ENCODE assay signal across 30 cellular contexts in the genomic region with DNA sequence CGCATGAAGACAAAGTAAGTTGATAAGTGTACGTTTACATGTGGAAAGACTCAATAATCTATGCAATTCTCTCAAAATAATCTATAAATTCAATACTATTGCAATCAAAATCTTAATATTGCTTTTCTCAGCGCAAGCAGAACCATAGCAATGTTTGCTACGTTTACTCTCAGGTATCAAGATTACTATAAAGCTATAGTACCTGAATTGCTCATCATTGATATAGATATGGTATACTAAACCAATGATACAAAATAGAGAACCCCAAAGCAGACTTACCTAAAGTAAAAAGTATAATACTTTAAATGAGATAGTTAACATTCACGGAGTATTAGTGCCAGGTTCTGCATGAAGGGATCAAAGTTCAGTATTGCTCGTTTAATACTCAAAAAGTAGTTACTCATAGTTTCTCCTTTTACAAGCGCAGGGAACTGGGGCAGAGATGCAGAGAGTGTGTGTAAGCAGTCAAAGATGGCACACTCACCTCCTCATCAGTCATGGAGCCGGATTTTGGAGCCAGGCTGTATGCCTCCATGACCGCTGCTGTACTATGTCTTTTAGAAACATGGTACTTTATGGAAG.
"Had no signal": no experiment of that assay in that cellular context is flagged by ENCODE, and none has a peak within 500 bp of the region (broad histone marks: within the 10 kb centered on the region; RNA-seq: fewer than 3 reads in every experiment).

No MANE protein-coding gene starts in this region.

- H3K27ac ChIP-seq: brain microvascular endothelial cell, esophagus muscularis mucosa, foreskin keratinocyte, gastrocnemius medialis, heart left ventricle, WERI-Rb-1 had no signal

- FAIRE-seq: astrocyte, bronchial epithelial cell, colon had no signal

- H3K36me3 ChIP-seq: brain microvascular endothelial cell, esophagus muscularis mucosa, gastrocnemius medialis, heart left ventricle, WERI-Rb-1 had no signal

- ATAC-seq: effector memory CD8-positive, alpha-beta T cell; foreskin keratinocyte; gastrocnemius medialis; heart left ventricle; T-helper 17 cell had no signal

- DNase-seq: activated B cell treated with CpG ODN at 0.5 μM for 24 hours; activated CD4-positive, alpha-beta memory T cell treated with anti-CD3 and anti-CD28 coated beads, Interleukin-2, amount 10 ng/mL, durations not matched to agents 7 days and 5 days; activated CD4-positive, alpha-beta T cell treated with anti-CD3 and anti-CD28 coated beads, Interleukin-2, amount 10 ng/mL, durations not matched to agents 24 days and 14 days; activated CD8-positive, alpha-beta memory T cell treated with anti-CD3 and anti-CD28 coated beads, Interleukin-2, amount 50 U/mL, for 48 hours; activated gamma-delta T cell; activated naive CD4-positive, alpha-beta T cell; activated naive CD4-positive, alpha-beta T cell treated with anti-CD3 and anti-CD28 coated beads, Interleukin-2, amount 10 ng/mL, durations not matched to agents 7 days and 5 days; activated naive CD8-positive, alpha-beta T cell treated with anti-CD3 and anti-CD28 coated beads, Interleukin-2, amount 10 ng/mL, durations not matched to agents 7 days and 5 days; activated T-cell treated with anti-CD3 and anti-CD28 coated beads for 4 hours; activated T-cell treated with anti-CD3 and anti-CD28 coated beads, Interleukin-2, amount 50 U/mL, for 24 hours; amniotic stem cell; anterior cingulate cortex; brain microvascular endothelial cell; cortex of kidney; dermis blood vessel endothelial cell; effector CD4-positive, alpha-beta T cell; effector memory CD8-positive, alpha-beta T cell; erythroblast; foreskin keratinocyte; gastrocnemius medialis; glutamatergic neuron; heart left ventricle; T-helper 1 cell; T-helper 17 cell; T1000; WERI-Rb-1 had no signal

- H3K4me1 ChIP-seq: esophagus muscularis mucosa, foreskin keratinocyte, gastrocnemius medialis, heart left ventricle had no signal

- H3K4me3 ChIP-seq: esophagus muscularis mucosa, gastrocnemius medialis, heart left ventricle had no signal

- H3K27me3 ChIP-seq: brain microvascular endothelial cell, esophagus muscularis mucosa, foreskin keratinocyte, gastrocnemius medialis, heart left ventricle had no signal

- H3K9me3 ChIP-seq: esophagus muscularis mucosa, gastrocnemius medialis had no signal
